8 cellular contexts compared by ENCODE assay signal in the genomic region with DNA sequence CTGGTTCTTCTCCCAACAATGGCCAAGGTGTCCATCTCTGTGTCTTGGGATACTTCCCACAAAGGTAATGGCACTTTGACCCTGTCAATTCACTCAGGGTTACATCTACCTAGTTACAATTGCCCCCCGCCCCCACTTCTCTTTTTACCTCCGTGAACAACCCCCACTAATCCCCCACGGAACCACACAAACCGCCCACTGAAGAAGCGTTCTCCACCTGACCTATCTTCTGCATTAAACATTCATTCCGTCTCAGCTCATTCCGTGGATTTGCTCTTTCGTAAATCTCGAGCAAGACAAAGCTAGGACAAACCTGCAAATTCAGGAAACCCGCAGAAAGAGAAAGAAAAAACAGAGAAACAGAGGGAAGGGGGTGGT. TPM values are rescaled to one million over a fixed set of nuclear protein-coding genes. Genes with fewer than 3 reads are reported as not detected.
DNase-seq lines count a peak whose midpoint lies in the region; ATAC-seq and TF ChIP-seq lines count a peak whose summit lies in the region.

No MANE protein-coding gene starts in this region.

- peaks cover 52% of the 10 kb centered on the region; the same call in 1 of the 2 replicates for H3K79me2 ChIP-seq in KMS-11 (ENCODE audit: insufficient read depth, low read depth)

- peaks cover 4 to 16% (median 4%) of the 10 kb centered on the region in 5 donors for H3K36me3 Mint-ChIP-seq in naive thymus-derived CD4-positive, alpha-beta T cell
- H3K36me3 Mint-ChIP-seq in CD14-positive monocyte, result peaks cover 2% of the 10 kb centered on the region in 2 donors

- H3K4me1 ChIP-seq in KMS-11 (ENCODE audit: low read depth, poor library complexity, severe bottlenecking) (peaks cover 35% of the 10 kb centered on the region), colonic mucosa (no peaks in the 10 kb centered on the region)
- H3K4me1 ChIP-seq in naive thymus-derived CD4-positive, alpha-beta T cell (ENCODE audit: control insufficient read depth in 2 of 2, insufficient read depth in 2 of 2, low read length in 2 of 2), result peaks cover 21 to 24% of the 10 kb centered on the region in 2 donors

- no peaks in the 10 kb centered on the region for H3K9me3 ChIP-seq in colonic mucosa
- H3K9me3 ChIP-seq in naive thymus-derived CD4-positive, alpha-beta T cell (ENCODE audit: control insufficient read depth in 2 of 3, low read length in 3 of 3), result no peaks in the 10 kb centered on the region

- H3K27me3 Mint-ChIP-seq in naive thymus-derived CD4-positive, alpha-beta T cell, result no peaks in the 10 kb centered on the region
- H3K27me3 Mint-ChIP-seq in CD14-positive monocyte (ENCODE audit: low read depth in 3 of 3), result no peaks in the 10 kb centered on the region

- in situ Hi-C loops in GM13977 (cut with MboI; ENCODE audit: low pct_unique_long_range_greater_than_20kb, low sequenced_read_pairs, unreplicated experiment), result loop anchor here (25.0 kb wide), 1 partner anchor 253 kb away; no protein-coding TSS in a partner anchor

- CTCF ChIA-PET in naive thymus-derived CD4-positive, alpha-beta T cell (lab: Charles Lee), result interaction anchor here (0.6 to 2.3 kb wide), 3 partner anchors 11 to 40 kb away, joined by 3 to 9 read pairs (median 4); partner anchors contain the start of gene COX7A2

- POLR2A ChIA-PET in naive thymus-derived CD4-positive, alpha-beta T cell (lab: Charles Lee), result interaction anchor here (1.0 to 2.9 kb wide), 9 partner anchors 8 to 1762 kb away, joined by 3 to 32 read pairs (median 4); partner anchors contain the start of genes COX7A2, EEF1A1 and SENP6

- H3K9me3 Mint-ChIP-seq in naive thymus-derived CD4-positive, alpha-beta T cell, result no peaks in the 10 kb centered on the region
- H3K9me3 Mint-ChIP-seq in CD14-positive monocyte, result no peaks in the 10 kb centered on the region

- H3K4me3 Mint-ChIP-seq in naive thymus-derived CD4-positive, alpha-beta T cell, result no peak overlapping the region
- no peak overlapping the region for H3K4me3 Mint-ChIP-seq in CD14-positive monocyte

- H3K4me2 ChIP-seq in KMS-11, result peak overlapping the region; percentile 72; the same call in 1 of the 2 replicates

- H3K27ac ChIP-seq in C4-2B (peak overlapping the region; percentile 90), KMS-11 (peak overlapping the region; percentile 48), colonic mucosa (peak overlapping the region; percentile 92)
- peak overlapping the region; percentile 88 for H3K27ac ChIP-seq in naive thymus-derived CD4-positive, alpha-beta T cell (ENCODE audit: low read depth, low read length)

- H3K4me1 Mint-ChIP-seq in naive thymus-derived CD4-positive, alpha-beta T cell, result peaks cover 0 to 57% (median 52%) of the 10 kb centered on the region in 7 donors
- peaks cover 55% of the 10 kb centered on the region for H3K4me1 Mint-ChIP-seq in CD14-positive monocyte

- peak overlapping the region; percentile 44; the same call in 1 of the 2 replicates for H2AFZ ChIP-seq in KMS-11 (ENCODE audit: low read depth)

- TF ChIP-seq CTCF in C4-2B (conservative IDR thresholded peaks at IDR 0.05) (no peak), KMS-11 (conservative IDR thresholded peaks at IDR 0.05; ENCODE audit: low read depth, low read length) (no peak), colonic mucosa (IDR thresholded peaks at IDR 0.05) (no peak), GM13977 (IDR thresholded peaks at IDR 0.05; ENCODE audit: extremely low read depth, insufficient read depth, missing control alignments) (no peak), CD14-positive monocyte (IDR thresholded peaks at IDR 0.05) (no peak), omental fat pad (IDR thresholded peaks at IDR 0.05) (no peak)

- H3K9ac ChIP-seq in KMS-11 (peak overlapping the region; percentile 77), colonic mucosa (ENCODE audit: low read depth in 2 of 2, low read length in 2 of 2) (peak overlapping the region; percentile 73 to 86)

- no peak overlapping the region for H3K27ac Mint-ChIP-seq in naive thymus-derived CD4-positive, alpha-beta T cell
- H3K27ac Mint-ChIP-seq in CD14-positive monocyte, result no peak overlapping the region

- intact Hi-C loops in colonic mucosa (cut with DNase I), result no loop called here
- intact Hi-C loops in naive thymus-derived CD4-positive, alpha-beta T cell (cut with micrococcal nuclease), result loop anchor here (1.0 to 10.0 kb wide), 12 partner anchors 17 to 1832 kb away; partner anchors contain the start of genes COX7A2 (in 2 of the 2), EEF1A1 (in 2 of the 2), CGAS (in 1 of the 2) and MTO1 (in 1 of the 2)
- intact Hi-C loops in CD14-positive monocyte (cut with micrococcal nuclease), result loop anchor here (5.0 to 10.0 kb wide), 3 partner anchors 37 to 321 kb away; partner anchors contain the start of gene SENP6 (in 2 of the 2)

- peak; percentile 23 for DNase-seq in colonic mucosa
- DNase-seq in naive thymus-derived CD4-positive, alpha-beta T cell, result peak in 5 of 9 donors; percentile 5 to 15 (median 8)
- DNase-seq in GM13977 (ENCODE audit: low spot score), result no peak
- DNase-seq in CD14-positive monocyte (ENCODE audit: low spot score), result no peak
- DNase-seq in omental fat pad (ENCODE audit: low spot score), result no peak

- H3K27me3 ChIP-seq in KMS-11 (ENCODE audit: insufficient read depth, low read depth) (no peaks in the 10 kb centered on the region), colonic mucosa (no peaks in the 10 kb centered on the region)
- no peaks in the 10 kb centered on the region for H3K27me3 ChIP-seq in naive thymus-derived CD4-positive, alpha-beta T cell (ENCODE audit: control insufficient read depth in 2 of 2, insufficient read depth in 2 of 2, low read length in 2 of 2)

- H3K4me3 ChIP-seq in KMS-11 (IDR thresholded peaks at IDR 0.05; ENCODE audit: insufficient read depth, low read depth, low read length) (no peak overlapping the region), colonic mucosa (peak overlapping the region; percentile 86)
- peak overlapping the region; percentile 85 for H3K4me3 ChIP-seq in naive thymus-derived CD4-positive, alpha-beta T cell (ENCODE audit: low read length)

- H4K20me1 ChIP-seq in KMS-11 (ENCODE audit: insufficient read depth), result no peaks in the 10 kb centered on the region

- H3K36me3 ChIP-seq in KMS-11 (ENCODE audit: insufficient read depth) (no peaks in the 10 kb centered on the region), colonic mucosa (no peaks in the 10 kb centered on the region)
- peaks cover 0 to 6% (median 0%) of the 10 kb centered on the region in 3 experiments for H3K36me3 ChIP-seq in naive thymus-derived CD4-positive, alpha-beta T cell (ENCODE audit: control insufficient read depth in 2 of 3, insufficient read depth in 3 of 3, low read length in 3 of 3)

- ATAC-seq in naive thymus-derived CD4-positive, alpha-beta T cell, result no peak
- ATAC-seq in HG03108 (IDR thresholded peaks at IDR 0.05; ENCODE audit: unreplicated experiment), result no peak
- ATAC-seq in omental fat pad (ENCODE audit: low FRiP score), result no peak

RNA-seq across cellular contexts. Expression of gene TMEM30A, which starts 0.7 kb away (rescaled TPM):
- total RNA-seq in colonic mucosa, result 100 to 1,000 TPM in 1 of 2 donors, 10 to 100 TPM in 1; 69.5 to 112 TPM
- total RNA-seq in naive thymus-derived CD4-positive, alpha-beta T cell, result 10 to 100 TPM; 36.2 to 91.4 (median 61.1) TPM
- 10 to 100 TPM; 26.7 to 39.4 TPM for polyA plus RNA-seq in naive thymus-derived CD4-positive, alpha-beta T cell
- polyA plus RNA-seq in CD14-positive monocyte, result 100 to 1,000 TPM in 1 of 2 donors, 10 to 100 TPM in 1; 70.6 to 101 TPM
- 10 to 100 TPM; 45.2 to 84.3 (median 58.4) TPM for total RNA-seq in omental fat pad

RNA-seq across cellular contexts. Expression of gene COX7A2, which starts 40.3 kb away (rescaled TPM):
- 100 to 1,000 TPM; 795 to 814 TPM for total RNA-seq in colonic mucosa
- total RNA-seq in naive thymus-derived CD4-positive, alpha-beta T cell, result 100 to 1,000 TPM; 159 to 395 (median 183) TPM
- 100 to 1,000 TPM; 791 to 969 TPM for polyA plus RNA-seq in naive thymus-derived CD4-positive, alpha-beta T cell
- 100 to 1,000 TPM; 798 to 846 TPM for polyA plus RNA-seq in CD14-positive monocyte
- total RNA-seq in omental fat pad, result 100 to 1,000 TPM; 171 to 310 (median 221) TPM

Comparison
In these comparisons a context has a peak if more than half of its experiments do, and no peak if none do; other contexts are left out.
1. DNase-seq: peak in colonic mucosa (single experiment) and naive thymus-derived CD4-positive, alpha-beta T cell (5 of 9); none in GM13977 (single experiment), CD14-positive monocyte (single experiment) and omental fat pad (single experiment).
2. Peak in every context shown above with its lines, with median percentiles within 50 percentile points of each other: H3K27ac ChIP-seq.